Comparison of ENCODE assay signal across 8 cellular contexts in genomic region chr5:33110496-33110895, GRCh38.
DNase-seq lines count a peak whose midpoint lies in the region; TF ChIP-seq lines count a peak whose summit lies in the region.
"Not testable (repeated sequence)": the region's sequence is repeated elsewhere in the genome, so short reads cannot be mapped to it uniquely, and the experiment has no call there.

No MANE protein-coding gene starts in this region.

- WGBS in SK-N-SH (ENCODE audit: low lambda C conversion rate), result 1% methylated on average over 2 of the region's 2 CpGs

- TF ChIP-seq RAD21 in SK-N-SH (IDR thresholded peaks at IDR 0.05; ENCODE audit: low read length), result not testable (repeated sequence)

- H3K9ac ChIP-seq in SK-N-SH, result not testable (repeated sequence)

- CTCF ChIA-PET in SK-N-SH (lab: Yijun Ruan, JAX), result interaction anchor here (0.6 kb wide), 1 partner anchor 268 kb away, joined by 3 read pairs; no protein-coding TSS in a partner anchor
- CTCF ChIA-PET in MCF 10A (lab: Yijun Ruan, JAX), result not testable (repeated sequence)

- peaks cover 15% of the 10 kb centered on the region; the same call in 1 of the 2 replicates for H3K9me3 ChIP-seq in SK-N-SH

- not testable (repeated sequence) for H4K20me1 ChIP-seq in SK-N-SH (ENCODE audit: insufficient read depth)

- H3F3A ChIP-seq in SK-N-SH (replicated peaks; ENCODE audit: insufficient read depth), result peaks cover 21% of the 10 kb centered on the region

- intact Hi-C loops in MCF 10A (cut with micrococcal nuclease), result not testable (repeated sequence)

- H3K4me3 ChIP-seq in SK-N-SH (ENCODE audit: low read depth in 2 of 2, low read length in 1 of 2); epithelial cell of esophagus (ENCODE audit: low read length); fibroblast of pulmonary artery (replicated peaks; ENCODE audit: low read depth, low read length): not testable (repeated sequence)

- not testable (repeated sequence) for H3K79me2 ChIP-seq in SK-N-SH (ENCODE audit: insufficient read depth)

- DNase-seq in EH (ENCODE audit: low read depth) (peak; percentile 78), HCEC 1CT (peak; percentile 63), NCI-H226 (peak; percentile 78), MCF 10A (ENCODE audit: unreplicated experiment) (peak; percentile 67), epithelial cell of esophagus (ENCODE audit: low read depth) (peak; percentile 36), fibroblast of pulmonary artery (ENCODE audit: low read depth) (peak; percentile 58), pulmonary artery endothelial cell (ENCODE audit: low read depth, low spot score) (peak; percentile 13)
- not testable (repeated sequence) for DNase-seq in SK-N-SH

- H3K9me2 ChIP-seq in SK-N-SH, result not testable (repeated sequence)

- H2AFZ ChIP-seq in SK-N-SH (ENCODE audit: low read depth), result not testable (repeated sequence)

- H3K36me3 ChIP-seq in SK-N-SH (replicated peaks in 1 of 2; ENCODE audit: control insufficient read depth in 1 of 2, insufficient read depth in 2 of 2, low read length in 1 of 2), result not testable (repeated sequence)

- not testable (repeated sequence) for BruUV-seq in MCF 10A (replicated peaks; lab: Mats Ljungman, UMichigan)

- H3K27ac Mint-ChIP-seq in MCF 10A (ENCODE audit: low read depth, unreplicated experiment), result not testable (repeated sequence)

- not testable (repeated sequence) for TF ChIP-seq CTCF in SK-N-SH (IDR thresholded peaks at IDR 0.05); MCF 10A (IDR thresholded peaks at IDR 0.05; ENCODE audit: unreplicated experiment); epithelial cell of esophagus (IDR thresholded peaks at IDR 0.05; ENCODE audit: insufficient read depth, low read depth, low read length, missing control alignments); fibroblast of pulmonary artery (IDR thresholded peaks at IDR 0.05; ENCODE audit: low read length, missing control alignments)

- H3K27me3 Mint-ChIP-seq in MCF 10A (ENCODE audit: insufficient read depth, unreplicated experiment), result not testable (repeated sequence)

- H3K4me2 ChIP-seq in SK-N-SH, result not testable (repeated sequence)

- POLR2A ChIA-PET in SK-N-SH (lab: Yijun Ruan, JAX); MCF 10A (lab: Yijun Ruan, JAX): not testable (repeated sequence)

- peaks cover 12% of the 10 kb centered on the region for H3K36me3 Mint-ChIP-seq in MCF 10A (ENCODE audit: insufficient read depth, unreplicated experiment)

- peaks cover 12% of the 10 kb centered on the region for H3K9me3 Mint-ChIP-seq in MCF 10A (ENCODE audit: unreplicated experiment)

- peak in 1 of 2 experiments; percentile 57; a peak in 1 of 4 replicates for TF ChIP-seq EP300 in SK-N-SH (IDR thresholded peaks at IDR 0.05; ENCODE audit: borderline replicate concordance in 1 of 2, low read depth in 1 of 2, low read length in 1 of 2)

- H3K4me3 Mint-ChIP-seq in MCF 10A (ENCODE audit: unreplicated experiment), result not testable (repeated sequence)

- not testable (repeated sequence) for H3K27me3 ChIP-seq in SK-N-SH (ENCODE audit: insufficient read depth)

- H3K4me1 ChIP-seq in SK-N-SH (ENCODE audit: control insufficient read depth in 1 of 2, insufficient read depth in 2 of 2, low read depth in 1 of 2, low read length in 1 of 2), result not testable (repeated sequence)

- H3K27ac ChIP-seq in SK-N-SH (ENCODE audit: low read depth in 2 of 2, low read length in 1 of 2), result peak overlapping the region in 1 of 2 experiments; percentile 60; a peak in 2 of 4 replicates

- peaks cover 26% of the 10 kb centered on the region for H3K4me1 Mint-ChIP-seq in MCF 10A (ENCODE audit: insufficient read depth, unreplicated experiment)

TF ChIP-seq in SK-N-SH, 30 proteins besides CTCF, POLR2A, EP300 and RAD21:
- TF ChIP-seq PBX3 (IDR thresholded peaks at IDR 0.05) (peak; percentile 73), TCF12 (IDR thresholded peaks at IDR 0.05) (peak; percentile 46), NFIC (IDR thresholded peaks at IDR 0.05; ENCODE audit: borderline replicate concordance) (peak; percentile 47), FOSL2 (IDR thresholded peaks at IDR 0.05; ENCODE audit: borderline replicate concordance, low read depth) (peak; percentile 17; the same call in 1 of the 2 replicates)
